ENCODE assay signal across 8 cellular contexts in genomic region chr17:77280304-77280910, GRCh38.
DNase-seq lines count a peak whose midpoint lies in the region; ATAC-seq and TF ChIP-seq lines count a peak whose summit lies in the region.

No MANE protein-coding gene starts in this region.

- POLR2A ChIA-PET in CD4-positive, alpha-beta T cell (lab: Charles Lee) = no interaction called here
- POLR2A ChIA-PET in HEK293T (lab: Yijun Ruan, JAX) = interaction anchor here (1.4 kb wide), 1 partner anchor 42 kb away, joined by 4 read pairs; no protein-coding TSS in a partner anchor

- H3K36me3 ChIP-seq in H7 (replicated peaks; ENCODE audit: control insufficient read depth, insufficient read depth, low read length) (no peaks in the 10 kb centered on the region), left lung (no peaks in the 10 kb centered on the region)

- H3K27ac ChIP-seq in CD4-positive, alpha-beta T cell (ENCODE audit: low read depth, low read length) = no peak overlapping the region
- H3K27ac ChIP-seq in foreskin keratinocyte (peak overlapping the region; percentile 66), left lung (no peak overlapping the region)

- peaks cover 14% of the 10 kb centered on the region for H3K4me1 Mint-ChIP-seq in CD4-positive, alpha-beta T cell (ENCODE audit: low read depth)
- H3K4me1 Mint-ChIP-seq in T-helper 2 cell treated with Interferon-gamma antibody and Interleukin-4, amounts not matched to agents 5 μg/mL and 100 μg/mL, for 36 hours (ENCODE audit: low read depth) = peaks cover 7% of the 10 kb centered on the region
- peaks cover 21% of the 10 kb centered on the region for H3K4me1 Mint-ChIP-seq in stimulated activated effector memory CD8-positive, alpha-beta T cell treated with anti-CD3 and anti-CD28 coated beads, Interleukin-12 subunit alpha, Interleukin-12 subunit beta, amount 100 ng/mL, for 72 hours

- H3K27me3 Mint-ChIP-seq in CD4-positive, alpha-beta T cell = peaks cover 15% of the 10 kb centered on the region
- peaks cover 42% of the 10 kb centered on the region for H3K27me3 Mint-ChIP-seq in T-helper 2 cell treated with Interferon-gamma antibody and Interleukin-4, amounts not matched to agents 5 μg/mL and 100 μg/mL, for 36 hours (ENCODE audit: low read depth)

- H3K4me1 ChIP-seq in foreskin keratinocyte = peaks cover 7% of the 10 kb centered on the region
- H3K4me1 ChIP-seq in left lung = peaks cover 5 to 56% of the 10 kb centered on the region in 2 donors

- H3K9me3 ChIP-seq in CD4-positive, alpha-beta T cell (ENCODE audit: control insufficient read depth, low read length) = no peaks in the 10 kb centered on the region
- no peaks in the 10 kb centered on the region for H3K9me3 ChIP-seq in left lung

- H3K4me3 ChIP-seq in H7 (ENCODE audit: insufficient read depth, low read depth, low read length) (peak overlapping the region; percentile 38), left lung (peak overlapping the region in 1 of 2 donors; percentile 60)

- peak in 1 of 10 experiments; percentile 10 for DNase-seq in CD4-positive, alpha-beta T cell
- DNase-seq in H7 (peak; percentile 78), foreskin keratinocyte (peak; percentile 89 to 94), HEK293T (ENCODE audit: extremely low spot score) (no peak), left lung (no peak)
- no peak for DNase-seq in T-helper 2 cell treated with Interferon-gamma antibody and Interleukin-4, amounts not matched to agents 5 μg/mL and 100 μg/mL, for 36 hours (ENCODE audit: low spot score)
- no peak for DNase-seq in stimulated activated effector memory CD8-positive, alpha-beta T cell treated with anti-CD3 and anti-CD28 coated beads, Interleukin-12 subunit alpha, Interleukin-12 subunit beta, amount 100 ng/mL, for 72 hours (ENCODE audit: low spot score in 2 of 2)

- no peak for TF ChIP-seq CTCF in CD4-positive, alpha-beta T cell (IDR thresholded peaks at IDR 0.05)
- TF ChIP-seq CTCF in foreskin keratinocyte (conservative IDR thresholded peaks at IDR 0.05) = no peak
- no peak for TF ChIP-seq CTCF in left lung (IDR thresholded peaks at IDR 0.05)

- peak overlapping the region; percentile 88 for H3K27ac Mint-ChIP-seq in CD4-positive, alpha-beta T cell
- H3K27ac Mint-ChIP-seq in T-helper 2 cell treated with Interferon-gamma antibody and Interleukin-4, amounts not matched to agents 5 μg/mL and 100 μg/mL, for 36 hours = peak overlapping the region; percentile 15
- H3K27ac Mint-ChIP-seq in stimulated activated effector memory CD8-positive, alpha-beta T cell treated with anti-CD3 and anti-CD28 coated beads, Interleukin-12 subunit alpha, Interleukin-12 subunit beta, amount 100 ng/mL, for 72 hours = peak overlapping the region; percentile 89

- ATAC-seq in CD4-positive, alpha-beta T cell (ENCODE audit: poor library complexity) = peak; percentile 25
- ATAC-seq in foreskin keratinocyte = peak; percentile 65
- ATAC-seq in stimulated activated effector memory CD8-positive, alpha-beta T cell treated with anti-CD3 and anti-CD28 coated beads, Interleukin-12 subunit alpha, Interleukin-12 subunit beta, amount 100 ng/mL, for 72 hours = no peak
- ATAC-seq in GM21576 (IDR thresholded peaks at IDR 0.05; ENCODE audit: unreplicated experiment) = no peak
- no peak for ATAC-seq in left lung

- intact Hi-C loops in CD4-positive, alpha-beta T cell (cut with DNase I, micrococcal nuclease) = loop anchor here in 1 of 2 experiments (5.0 kb wide), 2 partner anchors 92 to 677 kb away; partner anchors contain the start of gene TNRC6C
- intact Hi-C loops in left lung (cut with DNase I) = no loop called here

- H3K9me3 Mint-ChIP-seq in CD4-positive, alpha-beta T cell = no peaks in the 10 kb centered on the region
- no peaks in the 10 kb centered on the region for H3K9me3 Mint-ChIP-seq in T-helper 2 cell treated with Interferon-gamma antibody and Interleukin-4, amounts not matched to agents 5 μg/mL and 100 μg/mL, for 36 hours
- H3K9me3 Mint-ChIP-seq in stimulated activated effector memory CD8-positive, alpha-beta T cell treated with anti-CD3 and anti-CD28 coated beads, Interleukin-12 subunit alpha, Interleukin-12 subunit beta, amount 100 ng/mL, for 72 hours = no peaks in the 10 kb centered on the region

- CTCF ChIA-PET in CD4-positive, alpha-beta T cell (lab: Charles Lee) = interaction anchor here (0.6 to 1.0 kb wide), 4 partner anchors 45 to 215 kb away, joined by 3 to 5 read pairs (median 4); no protein-coding TSS in a partner anchor
- CTCF ChIA-PET in HEK293T (lab: Yijun Ruan, JAX) = no interaction called here

- peaks cover 8% of the 10 kb centered on the region for H3K36me3 Mint-ChIP-seq in CD4-positive, alpha-beta T cell (ENCODE audit: low read depth)
- no peaks in the 10 kb centered on the region for H3K36me3 Mint-ChIP-seq in T-helper 2 cell treated with Interferon-gamma antibody and Interleukin-4, amounts not matched to agents 5 μg/mL and 100 μg/mL, for 36 hours (ENCODE audit: low read depth)
- peaks cover 23% of the 10 kb centered on the region for H3K36me3 Mint-ChIP-seq in stimulated activated effector memory CD8-positive, alpha-beta T cell treated with anti-CD3 and anti-CD28 coated beads, Interleukin-12 subunit alpha, Interleukin-12 subunit beta, amount 100 ng/mL, for 72 hours

- peak overlapping the region; percentile 94 for H3K4me3 Mint-ChIP-seq in CD4-positive, alpha-beta T cell
- H3K4me3 Mint-ChIP-seq in T-helper 2 cell treated with Interferon-gamma antibody and Interleukin-4, amounts not matched to agents 5 μg/mL and 100 μg/mL, for 36 hours = peak overlapping the region; percentile 83
- peak overlapping the region; percentile 67 for H3K4me3 Mint-ChIP-seq in stimulated activated effector memory CD8-positive, alpha-beta T cell treated with anti-CD3 and anti-CD28 coated beads, Interleukin-12 subunit alpha, Interleukin-12 subunit beta, amount 100 ng/mL, for 72 hours

- H3K27me3 ChIP-seq in CD4-positive, alpha-beta T cell (ENCODE audit: control insufficient read depth, insufficient read depth, low read length) = peaks cover 12% of the 10 kb centered on the region
- H3K27me3 ChIP-seq in H7 (ENCODE audit: control insufficient read depth, insufficient read depth, low read length) (peaks cover 19% of the 10 kb centered on the region), foreskin keratinocyte (no peaks in the 10 kb centered on the region), left lung (peaks cover 0 to 24% of the 10 kb centered on the region in 2 donors)

TF ChIP-seq in HEK293T, 16 proteins besides CTCF, POLR2A, EP300 and RAD21:
- TF ChIP-seq ARNT (IDR thresholded peaks at IDR 0.05) = no peak
- no peak for TF ChIP-seq ELF4 (IDR thresholded peaks at IDR 0.05)
- TF ChIP-seq ZNF384 (IDR thresholded peaks at IDR 0.05) = no peak
- no peak for TF ChIP-seq FOXM1 (IDR thresholded peaks at IDR 0.05; ENCODE audit: borderline replicate concordance)
- no peak for TF ChIP-seq PKNOX1 (IDR thresholded peaks at IDR 0.05)
- TF ChIP-seq FOXK2 (IDR thresholded peaks at IDR 0.05) = no peak
- TF ChIP-seq L3MBTL2 (conservative IDR thresholded peaks at IDR 0.05) = no peak
- TF ChIP-seq LEF1 (IDR thresholded peaks at IDR 0.05; ENCODE audit: borderline replicate concordance) = no peak
- no peak for TF ChIP-seq HDGF (IDR thresholded peaks at IDR 0.05; ENCODE audit: borderline replicate concordance)
- TF ChIP-seq BHLHE40 (IDR thresholded peaks at IDR 0.05; ENCODE audit: borderline replicate concordance) = no peak
- TF ChIP-seq SUZ12 (IDR thresholded peaks at IDR 0.05) = no peak
- no peak for TF ChIP-seq SP1 (IDR thresholded peaks at IDR 0.05)
- no peak for TF ChIP-seq TARDBP (IDR thresholded peaks at IDR 0.05)
- no peak for TF ChIP-seq NFRKB (IDR thresholded peaks at IDR 0.05)

Comparison
In these comparisons a context has a peak if more than half of its experiments do, and no peak if none do; other contexts are left out.
1. ATAC-seq: peak in CD4-positive, alpha-beta T cell (single experiment) and foreskin keratinocyte (single experiment); none in stimulated activated effector memory CD8-positive, alpha-beta T cell treated with anti-CD3 and anti-CD28 coated beads, Interleukin-12 subunit alpha, Interleukin-12 subunit beta, amount 100 ng/mL, for 72 hours (single experiment), GM21576 (single experiment) and left lung (single experiment).
2. DNase-seq: peak in H7 (single experiment) and foreskin keratinocyte (2 of 2); none in T-helper 2 cell treated with Interferon-gamma antibody and Interleukin-4, amounts not matched to agents 5 μg/mL and 100 μg/mL, for 36 hours (single experiment), stimulated activated effector memory CD8-positive, alpha-beta T cell treated with anti-CD3 and anti-CD28 coated beads, Interleukin-12 subunit alpha, Interleukin-12 subunit beta, amount 100 ng/mL, for 72 hours (0 of 2), HEK293T (single experiment) and left lung (0 of 2).
3. H3K27ac Mint-ChIP-seq: peak in every context shown above with its lines; median percentile 89 in stimulated activated effector memory CD8-positive, alpha-beta T cell treated with anti-CD3 and anti-CD28 coated beads, Interleukin-12 subunit alpha, Interleukin-12 subunit beta, amount 100 ng/mL, for 72 hours; 88 in CD4-positive, alpha-beta T cell; 15 in T-helper 2 cell treated with Interferon-gamma antibody and Interleukin-4, amounts not matched to agents 5 μg/mL and 100 μg/mL, for 36 hours.
4. Peak in every context shown above with its lines, with median percentiles within 50 percentile points of each other: H3K4me3 Mint-ChIP-seq.